Comparison of ENCODE assay signal across 20 cellular contexts in the genomic region with DNA sequence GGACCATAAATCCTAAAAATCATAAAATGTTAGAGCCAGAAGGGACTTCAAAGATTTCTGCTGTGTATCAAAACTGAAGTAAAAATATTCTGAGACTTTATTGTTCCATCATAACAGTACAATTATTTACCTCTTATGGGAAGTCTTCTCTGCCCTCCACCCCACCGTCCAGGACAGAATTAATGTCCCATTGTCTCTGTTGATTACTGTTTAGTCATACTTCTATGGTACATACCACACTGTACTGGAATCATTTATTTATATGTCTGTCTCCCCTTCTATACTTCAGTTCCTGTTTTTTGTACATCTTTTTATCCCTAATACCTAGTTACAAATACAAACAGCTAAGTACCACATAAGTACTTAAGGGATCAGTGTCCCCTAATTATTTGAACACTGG.
"Had no signal": no experiment of that assay in that cellular context is flagged by ENCODE, and none has a peak within 500 bp of the region (broad histone marks: within the 10 kb centered on the region; RNA-seq: fewer than 3 reads in every experiment).

No MANE protein-coding gene starts in this region.

- H3K4me3 ChIP-seq: lower lobe of right lung, tibial artery, uterus had no signal

- H3K4me1 Mint-ChIP-seq: activated naive CD4-positive, alpha-beta T cell treated with anti-CD3 and anti-CD28 coated beads, Interleukin-2, amount 10 ng/mL, durations not matched to agents 7 days and 5 days; activated naive CD8-positive, alpha-beta T cell treated with anti-CD3 and anti-CD28 coated beads, Interleukin-2, amount 50 U/mL, for 24 hours had no signal

- H3K27ac ChIP-seq: lower lobe of right lung, tibial artery, uterus had no signal

- ATAC-seq: activated naive CD8-positive, alpha-beta T cell treated with anti-CD3 and anti-CD28 coated beads, Interleukin-2, amount 50 U/mL, for 24 hours; stimulated activated naive CD8-positive, alpha-beta T cell treated with anti-CD3 and anti-CD28 coated beads, Interleukin-15, Interleukin-2, amounts not matched to agents 100 U/mL and 50 U/mL, for 24 hours had no signal

- H3K27me3 ChIP-seq: tibial artery, uterus had no signal

- H3K4me3 Mint-ChIP-seq: activated naive CD4-positive, alpha-beta T cell treated with anti-CD3 and anti-CD28 coated beads, Interleukin-2, amount 10 ng/mL, durations not matched to agents 7 days and 5 days; activated naive CD8-positive, alpha-beta T cell treated with anti-CD3 and anti-CD28 coated beads, Interleukin-2, amount 50 U/mL, for 24 hours; mesothelial cell of epicardium; nephron progenitor cell had no signal

- H3K36me3 ChIP-seq: lower lobe of right lung, tibial artery, uterus had no signal

- H3K4me1 ChIP-seq: uterus had no signal

- DNase-seq: activated CD4-positive, alpha-beta T cell treated with anti-CD3 and anti-CD28 coated beads, Interleukin-2, amount 50 U/mL, for 1 hour; activated CD4-positive, CD25-positive, alpha-beta regulatory T cell treated with anti-CD3 and anti-CD28 coated beads, Interleukin-2, amount 50 U/mL, for 72 hours; activated CD8-positive, alpha-beta memory T cell treated with anti-CD3 and anti-CD28 coated beads, Interleukin-2, amount 50 U/mL, for 4 hours; activated effector memory CD4-positive, alpha-beta T cell treated with Interleukin-2 at 50 U/mL for 16 hours; activated naive CD4-positive, alpha-beta T cell treated with anti-CD3 and anti-CD28 coated beads, Interleukin-2, amount 10 ng/mL, durations not matched to agents 7 days and 5 days; activated naive CD8-positive, alpha-beta T cell treated with anti-CD3 and anti-CD28 coated beads, Interleukin-2, amount 50 U/mL, for 24 hours; activated T-cell treated with anti-CD3 and anti-CD28 coated beads, Interleukin-2, amount 50 U/mL, for 48 hours; aorta; effector memory CD4-positive, alpha-beta T cell; islet precursor cell; lower lobe of right lung; nephron progenitor cell; nucleus accumbens; posterior cingulate gyrus; stimulated activated naive CD8-positive, alpha-beta T cell treated with anti-CD3 and anti-CD28 coated beads, Interleukin-15, Interleukin-2, amounts not matched to agents 100 U/mL and 50 U/mL, for 24 hours; substantia nigra; T-helper 2 cell; tibial artery; uterus had no signal

- H3K36me3 Mint-ChIP-seq: activated naive CD4-positive, alpha-beta T cell treated with anti-CD3 and anti-CD28 coated beads, Interleukin-2, amount 10 ng/mL, durations not matched to agents 7 days and 5 days had no signal

- H3K9me3 ChIP-seq: lower lobe of right lung, tibial artery, uterus had no signal

- H3K9me3 Mint-ChIP-seq: activated naive CD4-positive, alpha-beta T cell treated with anti-CD3 and anti-CD28 coated beads, Interleukin-2, amount 10 ng/mL, durations not matched to agents 7 days and 5 days; activated naive CD8-positive, alpha-beta T cell treated with anti-CD3 and anti-CD28 coated beads, Interleukin-2, amount 50 U/mL, for 24 hours; mesothelial cell of epicardium; nephron progenitor cell had no signal
